13 cellular contexts compared by ENCODE assay signal in the genomic region with DNA sequence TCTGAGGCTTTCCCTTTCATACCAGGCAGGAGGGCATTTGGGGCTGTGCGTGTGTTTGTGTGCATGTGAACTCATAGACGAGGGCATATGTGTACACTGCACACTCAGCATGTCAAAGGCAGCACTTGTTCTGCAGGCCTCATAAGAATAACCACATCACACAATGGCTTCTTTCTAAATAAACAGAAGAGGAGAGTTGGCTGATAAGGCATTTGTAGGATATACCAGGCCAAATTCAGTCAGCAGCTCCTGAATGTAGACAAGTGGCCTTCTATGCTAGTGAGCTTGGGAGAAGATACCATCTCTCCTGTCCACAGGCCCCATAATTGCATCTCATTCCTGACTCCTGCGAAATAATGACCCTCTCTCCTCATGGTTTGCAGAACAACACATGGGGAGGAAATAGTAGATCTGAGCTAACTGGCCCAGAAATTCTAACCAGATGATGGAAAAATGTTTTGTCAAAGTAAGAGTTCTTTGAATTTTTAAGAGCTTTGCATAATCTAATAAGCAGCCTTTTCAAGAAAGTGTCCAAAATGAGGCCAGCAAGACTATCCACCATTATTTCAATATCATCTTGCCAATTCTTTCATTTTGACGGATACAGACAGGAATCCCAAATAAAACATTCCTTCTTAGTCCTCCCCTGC.
DNase-seq lines count a peak whose midpoint lies in the region; ATAC-seq lines count a peak whose summit lies in the region.
"Had no signal": no experiment of that assay in that cellular context is flagged by ENCODE, and none has a peak within 500 bp of the region (broad histone marks: within the 10 kb centered on the region; RNA-seq: fewer than 3 reads in every experiment).

No MANE protein-coding gene starts in this region.

- ATAC-seq in sciatic nerve = peak; percentile 20
- no peak for ATAC-seq in naive thymus-derived CD8-positive, alpha-beta T cell
- ATAC-seq: activated T-cell treated with anti-CD3 and anti-CD28 coated beads, Interleukin-2, amount 50 U/mL, for 72 hours had no signal

- H3K36me3 Mint-ChIP-seq in naive thymus-derived CD8-positive, alpha-beta T cell = peaks cover 0 to 6% (median 0%) of the 10 kb centered on the region in 3 donors
- H3K36me3 Mint-ChIP-seq: CD4-positive, alpha-beta memory T cell had no signal

- H3K27ac Mint-ChIP-seq in naive thymus-derived CD8-positive, alpha-beta T cell = no peak overlapping the region
- H3K27ac Mint-ChIP-seq: activated T-cell treated with anti-CD3 and anti-CD28 coated beads, Interleukin-2, amount 50 U/mL, for 72 hours; CD4-positive, alpha-beta memory T cell had no signal

- intact Hi-C loops in head of caudate nucleus (cut with DNase I) (no loop called here), sciatic nerve (cut with DNase I) (no loop called here)

- H3K4me3 Mint-ChIP-seq in naive thymus-derived CD8-positive, alpha-beta T cell = no peak overlapping the region
- H3K4me3 Mint-ChIP-seq: activated T-cell treated with anti-CD3 and anti-CD28 coated beads, Interleukin-2, amount 50 U/mL, for 72 hours; CD4-positive, alpha-beta memory T cell had no signal

- peaks cover 0 to 10% (median 2%) of the 10 kb centered on the region in 9 donors for H3K9me3 Mint-ChIP-seq in naive thymus-derived CD8-positive, alpha-beta T cell

- no peaks in the 10 kb centered on the region for H3K4me1 Mint-ChIP-seq in naive thymus-derived CD8-positive, alpha-beta T cell
- H3K4me1 Mint-ChIP-seq: CD4-positive, alpha-beta memory T cell had no signal

- POLR2A ChIA-PET in naive thymus-derived CD8-positive, alpha-beta T cell (lab: Charles Lee) = no interaction called here

- DNase-seq in GM03348 (ENCODE audit: low spot score) (peak; percentile 52), amygdala (lab: John Stamatoyannopoulos, UW) (peak in 30 of 56 donors; percentile 1 to 56 (median 16)), head of caudate nucleus (peak in 30 of 42 donors; percentile 11 to 76 (median 44)), sciatic nerve (ENCODE audit: low spot score) (no peak), NCI-H1092 (lab: John Stamatoyannopoulos, UW) (no peak), germinal center (ENCODE audit: low spot score) (no peak), DMS53 (lab: John Stamatoyannopoulos, UW) (no peak)
- DNase-seq in naive thymus-derived CD8-positive, alpha-beta T cell = no peak
- DNase-seq: activated CD4-positive, alpha-beta T cell treated with anti-CD3 and anti-CD28 coated beads, Interleukin-2, amount 50 U/mL, for 48 hours; activated T-cell treated with anti-CD3 and anti-CD28 coated beads, Interleukin-2, amount 50 U/mL, for 72 hours; adrenal gland; CD4-positive, alpha-beta memory T cell; tibial artery had no signal

- peaks cover 3 to 39% (median 6%) of the 10 kb centered on the region in 5 donors for H3K27me3 Mint-ChIP-seq in naive thymus-derived CD8-positive, alpha-beta T cell

Comparison
In these comparisons a context has a peak if more than half of its experiments do, and no peak if none do; other contexts are left out.
1. DNase-seq: peak in GM03348 (single experiment), amygdala (30 of 56) and head of caudate nucleus (30 of 42); none in sciatic nerve (single experiment), NCI-H1092 (single experiment), germinal center (single experiment), naive thymus-derived CD8-positive, alpha-beta T cell (0 of 10) and DMS53 (single experiment).